Comparison of ENCODE assay signal across 1 cellular context in the genomic region with DNA sequence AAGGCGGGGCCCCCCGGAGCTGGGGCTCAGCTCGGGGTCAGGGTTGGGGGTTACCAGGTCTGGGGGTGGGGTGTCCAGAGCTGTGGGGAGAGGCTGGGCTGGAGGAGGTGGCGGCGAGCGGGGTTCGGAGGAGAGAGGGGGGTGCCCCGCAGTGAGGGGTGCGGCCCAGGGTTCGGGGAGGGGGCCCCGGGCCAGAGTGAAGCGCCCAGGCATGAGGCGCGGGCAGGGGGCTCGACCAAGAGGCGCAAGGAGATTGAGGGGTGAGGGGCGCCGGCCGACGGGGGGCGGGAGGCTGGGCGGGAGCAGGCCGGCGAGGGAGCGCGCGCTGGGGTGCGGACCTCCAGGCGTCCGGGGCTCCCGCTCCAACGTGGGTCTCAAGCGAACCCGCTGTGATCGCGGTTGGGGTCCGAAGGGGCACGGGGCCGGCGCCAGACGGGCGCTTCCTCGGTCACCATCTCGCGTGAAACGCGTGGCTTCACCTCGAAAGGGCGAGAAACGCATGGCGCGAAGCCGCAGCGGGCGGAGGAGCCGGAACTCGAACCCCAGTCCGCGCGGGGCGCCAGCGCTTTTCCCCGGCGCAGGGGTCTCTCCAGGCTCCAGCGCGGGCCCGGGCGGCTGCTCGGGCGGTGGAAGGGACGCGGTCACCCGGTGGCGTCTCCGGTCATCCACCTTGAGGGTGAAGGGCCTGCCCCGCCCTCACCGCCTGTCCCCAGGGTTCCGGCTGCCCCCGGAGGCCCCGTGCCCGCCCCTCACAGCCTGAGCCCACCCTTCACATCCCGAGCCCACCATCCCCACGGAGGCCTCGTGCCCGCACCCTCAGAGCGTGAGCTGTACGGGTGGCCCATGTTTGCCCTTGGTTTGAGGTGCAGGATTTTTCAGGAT.
TF ChIP-seq lines count a peak whose summit lies in the region.

No MANE protein-coding gene starts in this region.

TF ChIP-seq in GM23338, 12 proteins besides CTCF, POLR2A, EP300 and RAD21:
- no peak for TF ChIP-seq EZH2phosphoT487 (IDR thresholded peaks at IDR 0.05; ENCODE audit: unreplicated experiment)
- TF ChIP-seq, protein P1, sequence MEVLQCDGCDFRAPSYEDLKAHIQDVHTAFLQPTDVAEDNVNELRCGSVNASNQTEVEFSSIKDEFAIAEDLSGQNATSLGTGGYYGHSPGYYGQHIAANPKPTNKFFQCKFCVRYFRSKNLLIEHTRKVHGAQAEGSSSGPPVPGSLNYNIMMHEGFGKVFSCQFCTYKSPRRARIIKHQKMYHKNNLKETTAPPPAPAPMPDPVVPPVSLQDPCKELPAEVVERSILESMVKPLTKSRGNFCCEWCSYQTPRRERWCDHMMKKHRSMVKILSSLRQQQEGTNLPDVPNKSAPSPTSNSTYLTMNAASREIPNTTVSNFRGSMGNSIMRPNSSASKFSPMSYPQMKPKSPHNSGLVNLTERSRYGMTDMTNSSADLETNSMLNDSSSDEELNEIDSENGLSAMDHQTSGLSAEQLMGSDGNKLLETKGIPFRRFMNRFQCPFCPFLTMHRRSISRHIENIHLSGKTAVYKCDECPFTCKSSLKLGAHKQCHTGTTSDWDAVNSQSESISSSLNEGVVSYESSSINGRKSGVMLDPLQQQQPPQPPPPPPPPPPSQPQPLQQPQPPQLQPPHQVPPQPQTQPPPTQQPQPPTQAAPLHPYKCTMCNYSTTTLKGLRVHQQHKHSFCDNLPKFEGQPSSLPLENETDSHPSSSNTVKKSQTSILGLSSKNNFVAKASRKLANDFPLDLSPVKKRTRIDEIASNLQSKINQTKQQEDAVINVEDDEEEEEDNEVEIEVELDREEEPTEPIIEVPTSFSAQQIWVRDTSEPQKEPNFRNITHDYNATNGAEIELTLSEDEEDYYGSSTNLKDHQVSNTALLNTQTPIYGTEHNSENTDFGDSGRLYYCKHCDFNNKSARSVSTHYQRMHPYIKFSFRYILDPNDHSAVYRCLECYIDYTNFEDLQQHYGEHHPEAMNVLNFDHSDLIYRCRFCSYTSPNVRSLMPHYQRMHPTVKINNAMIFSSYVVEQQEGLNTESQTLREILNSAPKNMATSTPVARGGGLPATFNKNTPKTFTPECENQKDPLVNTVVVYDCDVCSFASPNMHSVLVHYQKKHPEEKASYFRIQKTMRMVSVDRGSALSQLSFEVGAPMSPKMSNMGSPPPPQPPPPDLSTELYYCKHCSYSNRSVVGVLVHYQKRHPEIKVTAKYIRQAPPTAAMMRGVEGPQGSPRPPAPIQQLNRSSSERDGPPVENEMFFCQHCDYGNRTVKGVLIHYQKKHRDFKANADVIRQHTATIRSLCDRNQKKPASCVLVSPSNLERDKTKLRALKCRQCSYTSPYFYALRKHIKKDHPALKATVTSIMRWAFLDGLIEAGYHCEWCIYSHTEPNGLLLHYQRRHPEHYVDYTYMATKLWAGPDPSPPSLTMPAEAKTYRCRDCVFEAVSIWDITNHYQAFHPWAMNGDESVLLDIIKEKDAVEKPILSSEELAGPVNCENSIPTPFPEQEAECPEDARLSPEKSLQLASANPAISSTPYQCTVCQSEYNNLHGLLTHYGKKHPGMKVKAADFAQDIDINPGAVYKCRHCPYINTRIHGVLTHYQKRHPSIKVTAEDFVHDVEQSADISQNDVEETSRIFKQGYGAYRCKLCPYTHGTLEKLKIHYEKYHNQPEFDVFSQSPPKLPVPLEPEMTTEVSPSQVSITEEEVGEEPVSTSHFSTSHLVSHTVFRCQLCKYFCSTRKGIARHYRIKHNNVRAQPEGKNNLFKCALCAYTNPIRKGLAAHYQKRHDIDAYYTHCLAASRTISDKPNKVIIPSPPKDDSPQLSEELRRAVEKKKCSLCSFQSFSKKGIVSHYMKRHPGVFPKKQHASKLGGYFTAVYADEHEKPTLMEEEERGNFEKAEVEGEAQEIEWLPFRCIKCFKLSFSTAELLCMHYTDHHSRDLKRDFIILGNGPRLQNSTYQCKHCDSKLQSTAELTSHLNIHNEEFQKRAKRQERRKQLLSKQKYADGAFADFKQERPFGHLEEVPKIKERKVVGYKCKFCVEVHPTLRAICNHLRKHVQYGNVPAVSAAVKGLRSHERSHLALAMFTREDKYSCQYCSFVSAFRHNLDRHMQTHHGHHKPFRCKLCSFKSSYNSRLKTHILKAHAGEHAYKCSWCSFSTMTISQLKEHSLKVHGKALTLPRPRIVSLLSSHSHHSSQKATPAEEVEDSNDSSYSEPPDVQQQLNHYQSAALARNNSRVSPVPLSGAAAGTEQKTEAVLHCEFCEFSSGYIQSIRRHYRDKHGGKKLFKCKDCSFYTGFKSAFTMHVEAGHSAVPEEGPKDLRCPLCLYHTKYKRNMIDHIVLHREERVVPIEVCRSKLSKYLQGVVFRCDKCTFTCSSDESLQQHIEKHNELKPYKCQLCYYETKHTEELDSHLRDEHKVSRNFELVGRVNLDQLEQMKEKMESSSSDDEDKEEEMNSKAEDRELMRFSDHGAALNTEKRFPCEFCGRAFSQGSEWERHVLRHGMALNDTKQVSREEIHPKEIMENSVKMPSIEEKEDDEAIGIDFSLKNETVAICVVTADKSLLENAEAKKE (CRISPR knock-in tag; IDR thresholded peaks at IDR 0.05) = no peak
- peak; percentile 10 for TF ChIP-seq EZH2 (IDR thresholded peaks at IDR 0.05; ENCODE audit: low read depth, unreplicated experiment)
- TF ChIP-seq, protein P2, sequence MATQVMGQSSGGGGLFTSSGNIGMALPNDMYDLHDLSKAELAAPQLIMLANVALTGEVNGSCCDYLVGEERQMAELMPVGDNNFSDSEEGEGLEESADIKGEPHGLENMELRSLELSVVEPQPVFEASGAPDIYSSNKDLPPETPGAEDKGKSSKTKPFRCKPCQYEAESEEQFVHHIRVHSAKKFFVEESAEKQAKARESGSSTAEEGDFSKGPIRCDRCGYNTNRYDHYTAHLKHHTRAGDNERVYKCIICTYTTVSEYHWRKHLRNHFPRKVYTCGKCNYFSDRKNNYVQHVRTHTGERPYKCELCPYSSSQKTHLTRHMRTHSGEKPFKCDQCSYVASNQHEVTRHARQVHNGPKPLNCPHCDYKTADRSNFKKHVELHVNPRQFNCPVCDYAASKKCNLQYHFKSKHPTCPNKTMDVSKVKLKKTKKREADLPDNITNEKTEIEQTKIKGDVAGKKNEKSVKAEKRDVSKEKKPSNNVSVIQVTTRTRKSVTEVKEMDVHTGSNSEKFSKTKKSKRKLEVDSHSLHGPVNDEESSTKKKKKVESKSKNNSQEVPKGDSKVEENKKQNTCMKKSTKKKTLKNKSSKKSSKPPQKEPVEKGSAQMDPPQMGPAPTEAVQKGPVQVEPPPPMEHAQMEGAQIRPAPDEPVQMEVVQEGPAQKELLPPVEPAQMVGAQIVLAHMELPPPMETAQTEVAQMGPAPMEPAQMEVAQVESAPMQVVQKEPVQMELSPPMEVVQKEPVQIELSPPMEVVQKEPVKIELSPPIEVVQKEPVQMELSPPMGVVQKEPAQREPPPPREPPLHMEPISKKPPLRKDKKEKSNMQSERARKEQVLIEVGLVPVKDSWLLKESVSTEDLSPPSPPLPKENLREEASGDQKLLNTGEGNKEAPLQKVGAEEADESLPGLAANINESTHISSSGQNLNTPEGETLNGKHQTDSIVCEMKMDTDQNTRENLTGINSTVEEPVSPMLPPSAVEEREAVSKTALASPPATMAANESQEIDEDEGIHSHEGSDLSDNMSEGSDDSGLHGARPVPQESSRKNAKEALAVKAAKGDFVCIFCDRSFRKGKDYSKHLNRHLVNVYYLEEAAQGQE (IDR thresholded peaks at IDR 0.05; ENCODE audit: unreplicated experiment) = no peak
- TF ChIP-seq ZNF331 (CRISPR knock-in tag; IDR thresholded peaks at IDR 0.05; ENCODE audit: low read depth) = no peak
